ENCODE assay signal across 11 cellular contexts in the genomic region with DNA sequence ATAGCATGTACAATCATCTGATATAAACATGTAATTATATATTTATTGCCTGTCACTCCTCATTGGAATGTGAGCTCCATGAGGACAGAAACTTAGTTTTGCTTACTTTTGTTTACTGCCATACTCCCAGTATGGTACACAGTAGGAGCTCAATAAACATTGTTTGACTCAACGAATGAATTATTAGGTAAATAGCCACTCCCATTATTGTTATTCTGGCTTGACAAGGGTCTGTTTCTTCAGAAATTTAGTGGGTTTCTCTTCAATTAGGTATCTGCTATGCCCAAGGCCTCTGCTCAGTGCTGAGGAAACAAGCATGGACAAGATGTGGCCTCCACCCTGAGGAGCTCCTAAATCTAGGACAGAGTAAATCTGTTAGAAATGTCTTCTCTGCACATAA. TPM values are rescaled to one million over a fixed set of nuclear protein-coding genes. Genes with fewer than 3 reads are reported as not detected.
A peak's percentile ranks its signal among the peaks of the same experiment; 100 is the strongest.
DNase-seq lines count a peak whose midpoint lies in the region; ATAC-seq, FAIRE-seq and TF ChIP-seq lines count a peak whose summit lies in the region.
"Had no signal": no experiment of that assay in that cellular context is flagged by ENCODE, and none has a peak within 500 bp of the region (broad histone marks: within the 10 kb centered on the region; RNA-seq: fewer than 3 reads in every experiment).

No MANE protein-coding gene starts in this region.

- H3K4me1 ChIP-seq in RWPE2 (ENCODE audit: insufficient read depth, poor library complexity, severe bottlenecking): peaks cover 79% of the 10 kb centered on the region
- peaks cover 72% of the 10 kb centered on the region for H3K4me1 ChIP-seq in endothelial cell of umbilical vein (ENCODE audit: control insufficient read depth, extremely low read depth, insufficient read depth, low read length)
- H3K4me1 ChIP-seq in gastrocnemius medialis: peaks cover 78 to 90% of the 10 kb centered on the region in 2 donors

- H3K4me3 ChIP-seq in GM06990 (replicated peaks; ENCODE audit: low read depth, low read length): peak overlapping the region; percentile 9
- H3K4me3 ChIP-seq in RWPE2 (ENCODE audit: severe bottlenecking): no peak overlapping the region
- no peak overlapping the region for H3K4me3 ChIP-seq in endothelial cell of umbilical vein (replicated peaks in 1 of 3; ENCODE audit: insufficient read depth in 1 of 3, low read depth in 1 of 3, low read length in 3 of 3)
- peak overlapping the region in 3 of 4 donors; percentile 26 to 76 (median 43) for H3K4me3 ChIP-seq in gastrocnemius medialis

- dilution Hi-C loops in endothelial cell of umbilical vein (cut with MboI; ENCODE audit: extremely low pct_ligation_motif_present, low sequenced_read_pairs): no loop called here

- intact Hi-C loops in endothelial cell of umbilical vein (cut with micrococcal nuclease): no loop called here
- intact Hi-C loops in gastrocnemius medialis (cut with DNase I; ENCODE audit: low total_unique reads): no loop called here

- in situ Hi-C loops in gastrocnemius medialis (cut with MboI; ENCODE audit: low sequenced_read_pairs in 4 of 4): loop anchor here in 1 of 4 donors (5.0 kb wide), 1 partner anchor 54 kb away; no protein-coding TSS in a partner anchor

- no peaks in the 10 kb centered on the region for H4K20me1 ChIP-seq in endothelial cell of umbilical vein (replicated peaks; ENCODE audit: control insufficient read depth, extremely low read depth, insufficient read depth, low read length)

- TF ChIP-seq CTCF in GM06990 (IDR thresholded peaks at IDR 0.05; ENCODE audit: insufficient read depth, low read length, poor library complexity, severe bottlenecking) (no peak), RWPE2 (IDR thresholded peaks at IDR 0.05; ENCODE audit: poor library complexity, severe bottlenecking) (no peak), endothelial cell of umbilical vein (IDR thresholded peaks at IDR 0.05; ENCODE audit: extremely low read depth in 1 of 2, insufficient read depth in 1 of 2, low read depth in 1 of 2, low read length in 2 of 2) (no peak), gastrocnemius medialis (IDR thresholded peaks at IDR 0.05 in 4 of 5, conservative IDR thresholded peaks at IDR 0.05 in 1 of 5) (no peak)

- CTCF ChIA-PET in endothelial cell of umbilical vein (lab: Charles Lee): interaction anchor here (0.9 to 10.5 kb wide), 5 partner anchors 17 to 82 kb away, joined by 3 to 658 read pairs (median 7); partner anchors contain the start of gene TPX2

- no peak overlapping the region for H2AFZ ChIP-seq in endothelial cell of umbilical vein (ENCODE audit: low read depth, low read length)

- peaks cover 82% of the 10 kb centered on the region for H3K79me2 ChIP-seq in endothelial cell of umbilical vein (ENCODE audit: control insufficient read depth, insufficient read depth, low read length)

- BruUV-seq in endothelial cell of umbilical vein (replicated peaks; lab: Mats Ljungman, UMichigan): no TSS peak

- H3K9me3 ChIP-seq in RWPE2 (ENCODE audit: severe bottlenecking): no peaks in the 10 kb centered on the region
- H3K9me3 ChIP-seq in endothelial cell of umbilical vein (replicated peaks; ENCODE audit: control insufficient read depth, insufficient read depth, low read length): no peaks in the 10 kb centered on the region
- no peaks in the 10 kb centered on the region for H3K9me3 ChIP-seq in gastrocnemius medialis

- no peak for TF ChIP-seq POLR2A in endothelial cell of umbilical vein (IDR thresholded peaks at IDR 0.05; ENCODE audit: low read depth, low read length)
- TF ChIP-seq POLR2A in gastrocnemius medialis (IDR thresholded peaks at IDR 0.05): no peak

- no peak for DNase-seq in GM06990 (ENCODE audit: extremely low read depth, insufficient read length)
- no peak for DNase-seq in RWPE2 (ENCODE audit: low spot score)
- no peak for DNase-seq in endothelial cell of umbilical vein (ENCODE audit: low read depth, low spot score)
- no peak for DNase-seq in gastrocnemius medialis
- DNase-seq in SW480 (ENCODE audit: low spot score): no peak
- no peak for DNase-seq in NCI-H1105 (lab: John Stamatoyannopoulos, UW)
- DNase-seq in urothelium cell line (ENCODE audit: low spot score): no peak
- DNase-seq: activated CD4-positive, alpha-beta T cell treated with anti-CD3 and anti-CD28 coated beads for 4 hours; GF-D8; NCI-H510A had no signal

- FAIRE-seq in endothelial cell of umbilical vein (lab: Jason Lieb, UNC): no peak
- FAIRE-seq in urothelium cell line (lab: Jason Lieb, UNC): no peak

- POLR2A ChIA-PET in endothelial cell of umbilical vein (lab: Charles Lee): interaction anchor here (0.5 to 0.7 kb wide), 2 partner anchors 17 to 27 kb away, joined by 3 to 4 read pairs; no protein-coding TSS in a partner anchor

- peaks cover 10% of the 10 kb centered on the region for H3K36me3 ChIP-seq in GM06990 (ENCODE audit: control insufficient read depth, insufficient read depth, low read length)
- peaks cover 96% of the 10 kb centered on the region for H3K36me3 ChIP-seq in RWPE2 (ENCODE audit: low read depth)
- H3K36me3 ChIP-seq in endothelial cell of umbilical vein (ENCODE audit: control insufficient read depth in 2 of 2, extremely low read depth in 1 of 2, insufficient read depth in 2 of 2, low read length in 2 of 2): peaks cover 1 to 4% of the 10 kb centered on the region in 2 experiments
- peaks cover 0 to 17% of the 10 kb centered on the region in 2 donors for H3K36me3 ChIP-seq in gastrocnemius medialis

- H3K9me1 ChIP-seq in endothelial cell of umbilical vein (replicated peaks; ENCODE audit: control insufficient read depth, extremely low read depth, insufficient read depth, low read length): no peaks in the 10 kb centered on the region

- ATAC-seq in RWPE2 (ENCODE audit: low read depth): no peak
- ATAC-seq in gastrocnemius medialis: no peak
- ATAC-seq in GM19035 (IDR thresholded peaks at IDR 0.05; ENCODE audit: unreplicated experiment): no peak

- no peaks in the 10 kb centered on the region for H3K27me3 ChIP-seq in GM06990 (replicated peaks; ENCODE audit: control insufficient read depth, insufficient read depth, low read length)
- H3K27me3 ChIP-seq in RWPE2 (ENCODE audit: insufficient read depth, poor library complexity, severe bottlenecking): no peaks in the 10 kb centered on the region
- no peaks in the 10 kb centered on the region for H3K27me3 ChIP-seq in endothelial cell of umbilical vein (ENCODE audit: control insufficient read depth in 2 of 2, insufficient read depth in 2 of 2, low read length in 2 of 2)
- H3K27me3 ChIP-seq in gastrocnemius medialis: no peaks in the 10 kb centered on the region

- peak overlapping the region; percentile 99 for H3K27ac ChIP-seq in RWPE2 (ENCODE audit: poor library complexity, severe bottlenecking)
- H3K27ac ChIP-seq in endothelial cell of umbilical vein (ENCODE audit: insufficient read depth, low read depth, low read length): peak overlapping the region; percentile 15
- peak overlapping the region; percentile 97 to 98 (median 97) for H3K27ac ChIP-seq in gastrocnemius medialis

- H3K4me2 ChIP-seq in endothelial cell of umbilical vein (ENCODE audit: insufficient read depth, low read length): peak overlapping the region; percentile 66

- no peak overlapping the region for H3K9ac ChIP-seq in endothelial cell of umbilical vein (replicated peaks; ENCODE audit: extremely low read depth, insufficient read depth, low read length)

TF ChIP-seq in endothelial cell of umbilical vein, 7 proteins besides CTCF, POLR2A, EP300 and RAD21:
- TF ChIP-seq FOS (IDR thresholded peaks at IDR 0.05; ENCODE audit: borderline replicate concordance, insufficient read depth, low read length): no peak
- no peak for TF ChIP-seq EZH2 (IDR thresholded peaks at IDR 0.05; ENCODE audit: borderline replicate concordance, low read depth, low read length, severe bottlenecking)
- TF ChIP-seq MYC (IDR thresholded peaks at IDR 0.05; ENCODE audit: low read depth, low read length): no peak

RNA-seq across cellular contexts. Expression of gene BCL2L1, which starts 6.3 kb away (rescaled TPM):
- total RNA-seq in endothelial cell of umbilical vein (101 and 105 TPM in 2 replicates), gastrocnemius medialis (10 to 100 TPM; 41.5 to 87.8 (median 55.3) TPM)
- 78.0 and 81.3 TPM in 2 replicates for polyA plus RNA-seq in endothelial cell of umbilical vein
- 78.4 and 83.9 TPM in 2 replicates for polyA plus RNA-seq in endothelial cell of umbilical vein (2011; cell fraction: cytosol; rRNA removed)
- 42.9 and 43.5 TPM in 2 replicates for polyA plus RNA-seq in endothelial cell of umbilical vein (2011; cell fraction: nucleus; rRNA removed)
- polyA plus RNA-seq in endothelial cell of umbilical vein (2012): 74.2 and 97.0 TPM in 2 replicates
- 72.0 and 73.5 TPM in 2 replicates for polyA minus RNA-seq in endothelial cell of umbilical vein
- polyA minus RNA-seq in endothelial cell of umbilical vein (2011; cell fraction: cytosol; rRNA and poly(A)+ RNA removed): 22.6 TPM
- 27.9 and 30.0 TPM in 2 replicates for polyA minus RNA-seq in endothelial cell of umbilical vein (2011; cell fraction: nucleus; rRNA and poly(A)+ RNA removed)

RNA-seq across cellular contexts. Expression of gene TPX2, which starts 22.7 kb away (rescaled TPM):
- total RNA-seq in endothelial cell of umbilical vein (112 and 114 TPM in 2 replicates), gastrocnemius medialis (1 to 10 TPM in 2 of 4 donors, under 1 TPM in 2; 0.46 to 1.9 (median 1.0) TPM)
- 18.1 and 24.8 TPM in 2 replicates for polyA plus RNA-seq in endothelial cell of umbilical vein
- 39.5 and 43.6 TPM in 2 replicates for polyA plus RNA-seq in endothelial cell of umbilical vein (2011; cell fraction: cytosol; rRNA removed)
- polyA plus RNA-seq in endothelial cell of umbilical vein (2011; cell fraction: nucleus; rRNA removed): 41.7 and 54.4 TPM in 2 replicates
- polyA plus RNA-seq in endothelial cell of umbilical vein (2012): 50.0 and 107 TPM in 2 replicates
- polyA minus RNA-seq in endothelial cell of umbilical vein: 27.3 and 29.8 TPM in 2 replicates
- polyA minus RNA-seq in endothelial cell of umbilical vein (2011; cell fraction: cytosol; rRNA and poly(A)+ RNA removed): 70.3 TPM
- polyA minus RNA-seq in endothelial cell of umbilical vein (2011; cell fraction: nucleus; rRNA and poly(A)+ RNA removed): 22.2 and 35.1 TPM in 2 replicates

Comparison
In these comparisons a context has a peak if more than half of its experiments do, and no peak if none do; other contexts are left out.
1. H3K4me3 ChIP-seq: peak in GM06990 (single experiment) and gastrocnemius medialis (3 of 4); none in RWPE2 (single experiment) and endothelial cell of umbilical vein (0 of 3).
2. H3K27ac ChIP-seq: peak in every context shown above with its lines; median percentile 99 in RWPE2; 97 in gastrocnemius medialis; 15 in endothelial cell of umbilical vein.
3. RNA of gene TPX2, which starts 22.7 kb away (total RNA-seq): 112 to 114 TPM in endothelial cell of umbilical vein; 0.46 to 1.9 TPM in gastrocnemius medialis; every median in the first group is over 10 times any median in the second.